ENCODE assay signal across 8 cellular contexts in genomic region chr13:97223711-97224461, GRCh38. TPM values are rescaled to one million over a fixed set of nuclear protein-coding genes. Genes with fewer than 3 reads are reported as not detected.
DNase-seq lines count a peak whose midpoint lies in the region; ATAC-seq and TF ChIP-seq lines count a peak whose summit lies in the region.

No MANE protein-coding gene starts in this region.

- H3K4me1 ChIP-seq in lower lobe of right lung (peaks cover 56% of the 10 kb centered on the region), suprapubic skin (peaks cover 57% of the 10 kb centered on the region)

- peak in 1 of 2 donors; percentile 36 for TF ChIP-seq POLR2A in suprapubic skin (IDR thresholded peaks at IDR 0.05)

- no peak for TF ChIP-seq EP300 in suprapubic skin (IDR thresholded peaks at IDR 0.05)

- H3K27me3 Mint-ChIP-seq in stimulated activated naive CD8-positive, alpha-beta T cell treated with anti-CD3 and anti-CD28 coated beads, Interleukin-15, Interleukin-2, amounts not matched to agents 100 ng/mL and 50 ng/mL, for 24 hours = no peaks in the 10 kb centered on the region

- H3K4me1 Mint-ChIP-seq in stimulated activated naive CD8-positive, alpha-beta T cell treated with anti-CD3 and anti-CD28 coated beads, Interleukin-15, Interleukin-2, amounts not matched to agents 100 ng/mL and 50 ng/mL, for 24 hours (ENCODE audit: low read depth) = peaks cover 58% of the 10 kb centered on the region

- H3K27ac ChIP-seq in lower lobe of right lung = peak overlapping the region; percentile 91
- H3K27ac ChIP-seq in suprapubic skin = peak overlapping the region; percentile 96

- H3K4me3 ChIP-seq in lower lobe of right lung = peak overlapping the region; percentile 68
- H3K4me3 ChIP-seq in suprapubic skin = peak overlapping the region; percentile 57

- 1% methylated on average over 8 of the region's 9 CpGs for WGBS in suprapubic skin

- H3K4me3 Mint-ChIP-seq in stimulated activated naive CD8-positive, alpha-beta T cell treated with anti-CD3 and anti-CD28 coated beads, Interleukin-15, Interleukin-2, amounts not matched to agents 100 ng/mL and 50 ng/mL, for 24 hours = peak overlapping the region; percentile 89

- TF ChIP-seq CTCF in lower lobe of right lung (IDR thresholded peaks at IDR 0.05) = no peak
- TF ChIP-seq CTCF in suprapubic skin (IDR thresholded peaks at IDR 0.05) = no peak

- H3K27me3 ChIP-seq in lower lobe of right lung (ENCODE audit: low read depth) (no peaks in the 10 kb centered on the region), suprapubic skin (no peaks in the 10 kb centered on the region)

- H3K9me3 ChIP-seq in lower lobe of right lung = no peaks in the 10 kb centered on the region
- H3K9me3 ChIP-seq in suprapubic skin = no peaks in the 10 kb centered on the region

- intact Hi-C loops in lower lobe of right lung (cut with DNase I) = loop anchor here (5.0 to 10.0 kb wide), 2 partner anchors 109 to 118 kb away; no protein-coding TSS in a partner anchor

- ATAC-seq in stimulated activated naive CD8-positive, alpha-beta T cell treated with anti-CD3 and anti-CD28 coated beads, Interleukin-15, Interleukin-2, amounts not matched to agents 100 U/mL and 50 U/mL, for 24 hours = no peak
- ATAC-seq in lower lobe of right lung = peak; percentile 78 to 81

- H3K36me3 ChIP-seq in lower lobe of right lung (no peaks in the 10 kb centered on the region), suprapubic skin (no peaks in the 10 kb centered on the region)

- peak overlapping the region; percentile 89 for H3K27ac Mint-ChIP-seq in stimulated activated naive CD8-positive, alpha-beta T cell treated with anti-CD3 and anti-CD28 coated beads, Interleukin-15, Interleukin-2, amounts not matched to agents 100 ng/mL and 50 ng/mL, for 24 hours

- no peaks in the 10 kb centered on the region for H3K9me3 Mint-ChIP-seq in stimulated activated naive CD8-positive, alpha-beta T cell treated with anti-CD3 and anti-CD28 coated beads, Interleukin-15, Interleukin-2, amounts not matched to agents 100 ng/mL and 50 ng/mL, for 24 hours

- DNase-seq in stimulated activated naive CD8-positive, alpha-beta T cell treated with anti-CD3 and anti-CD28 coated beads, Interleukin-15, Interleukin-2, amounts not matched to agents 100 U/mL and 50 U/mL, for 24 hours = no peak
- peak; percentile 31 to 50 for DNase-seq in Kasumi-1 (lab: John Stamatoyannopoulos, UW)
- DNase-seq in SW 1271 (lab: John Stamatoyannopoulos, UW) = peak; percentile 53 to 73
- peak; percentile 91 for DNase-seq in dermis blood vessel endothelial cell
- no peak for DNase-seq in lower lobe of right lung
- no peak for DNase-seq in suprapubic skin (ENCODE audit: low spot score in 2 of 2)
- no peak for DNase-seq in NCI-H446 treated with DMSO at 0.1 percent for 48 hours (lab: John Stamatoyannopoulos, UW)

- H3K36me3 Mint-ChIP-seq in stimulated activated naive CD8-positive, alpha-beta T cell treated with anti-CD3 and anti-CD28 coated beads, Interleukin-15, Interleukin-2, amounts not matched to agents 100 ng/mL and 50 ng/mL, for 24 hours (ENCODE audit: low read depth) = no peaks in the 10 kb centered on the region

RNA-seq across cellular contexts. Expression of gene MBNL2, which starts 1.8 kb away (rescaled TPM):
- total RNA-seq in dermis blood vessel endothelial cell = 78.3 and 90.6 TPM in 2 replicates
- 58.2 TPM for total RNA-seq in lower lobe of right lung
- 10 to 100 TPM; 64.2 to 92.4 (median 73.4) TPM for total RNA-seq in suprapubic skin

Comparison
In these comparisons a context has a peak if more than half of its experiments do, and no peak if none do; other contexts are left out.
1. DNase-seq: peak in Kasumi-1 (2 of 2), SW 1271 (2 of 2) and dermis blood vessel endothelial cell (single experiment); none in stimulated activated naive CD8-positive, alpha-beta T cell treated with anti-CD3 and anti-CD28 coated beads, Interleukin-15, Interleukin-2, amounts not matched to agents 100 U/mL and 50 U/mL, for 24 hours (single experiment), lower lobe of right lung (single experiment), suprapubic skin (0 of 2) and NCI-H446 treated with DMSO at 0.1 percent for 48 hours (single experiment).